In genomic region chr6:3063340-3063732, GRCh38 we compare ENCODE assay signal across 7 cellular contexts. TPM values are rescaled to one million over a fixed set of nuclear protein-coding genes. Genes with fewer than 3 reads are reported as not detected.
DNase-seq lines count a peak whose midpoint lies in the region; TF ChIP-seq lines count a peak whose summit lies in the region.
"Not testable (repeated sequence)": the region's sequence is repeated elsewhere in the genome, so short reads cannot be mapped to it uniquely, and the experiment has no call there.

No MANE protein-coding gene starts in this region.

- intact Hi-C loops in activated CD4-positive, alpha-beta T cell treated with anti-CD3 and anti-CD28 coated beads, Interleukin-2, amount 10 ng/mL, durations not matched to agents 24 days and 14 days (cut with micrococcal nuclease); breast epithelium (cut with DNase I; ENCODE audit: low total_unique reads): not testable (repeated sequence)
- intact Hi-C loops in sigmoid colon (cut with DNase I), result loop anchor here (5.0 kb wide), 1 partner anchor 216 kb away; no protein-coding TSS in a partner anchor

- H3K4me2 ChIP-seq in DOHH2 (ENCODE audit: low read length) (peak overlapping the region; percentile 86), MM.1S (ENCODE audit: low read depth, low read length) (peak overlapping the region; percentile 92; the same call in 1 of the 2 replicates)

- H3K9me3 ChIP-seq in DOHH2 (ENCODE audit: control insufficient read depth, insufficient read depth, low read length); MM.1S (replicated peaks; ENCODE audit: insufficient read depth, low read length); breast epithelium; sigmoid colon: not testable (repeated sequence)

- DNase-seq in MM.1S; activated CD4-positive, alpha-beta T cell treated with anti-CD3 and anti-CD28 coated beads, Interleukin-2, amount 10 ng/mL, durations not matched to agents 24 days and 14 days; breast epithelium (ENCODE audit: low spot score in 2 of 2); foreskin fibroblast; mesothelial cell of epicardium (ENCODE audit: low spot score in 2 of 2, unreplicated experiment in 2 of 2): not testable (repeated sequence)
- DNase-seq in sigmoid colon, result peak; percentile 70

- 2 to 4% methylated on average over 17 of the region's 19 CpGs for WGBS in sigmoid colon, 2 donors

- H3K4me3 ChIP-seq in DOHH2 (ENCODE audit: low read length) (peak overlapping the region; percentile 91), MM.1S (ENCODE audit: low read length) (peak overlapping the region; percentile 90), breast epithelium (peak overlapping the region; percentile 73 to 85 (median 76)), foreskin fibroblast (ENCODE audit: low read depth in 1 of 2, low read length in 2 of 2) (peak overlapping the region; percentile 76 to 85), sigmoid colon (peak overlapping the region; percentile 60 to 80 (median 76))

- TF ChIP-seq EP300 in sigmoid colon (IDR thresholded peaks at IDR 0.05), result not testable (repeated sequence)

- not testable (repeated sequence) for H3K36me3 Mint-ChIP-seq in activated CD4-positive, alpha-beta T cell treated with anti-CD3 and anti-CD28 coated beads, Interleukin-2, amount 10 ng/mL, durations not matched to agents 24 days and 14 days (ENCODE audit: low read depth); mesothelial cell of epicardium

- H3K4me1 ChIP-seq in DOHH2 (ENCODE audit: control insufficient read depth, low read length) (peaks cover 58% of the 10 kb centered on the region), sigmoid colon (peaks cover 0 to 18% (median 14%) of the 10 kb centered on the region in 4 donors)
- not testable (repeated sequence) for H3K4me1 ChIP-seq in MM.1S (ENCODE audit: low read length); breast epithelium

- H3K27me3 Mint-ChIP-seq in activated CD4-positive, alpha-beta T cell treated with anti-CD3 and anti-CD28 coated beads, Interleukin-2, amount 10 ng/mL, durations not matched to agents 24 days and 14 days; mesothelial cell of epicardium (ENCODE audit: low read depth): not testable (repeated sequence)

- H3K36me3 ChIP-seq in DOHH2 (ENCODE audit: control insufficient read depth, low read length); MM.1S (replicated peaks; ENCODE audit: insufficient read depth, low read length); breast epithelium; sigmoid colon: not testable (repeated sequence)

- H3K27ac Mint-ChIP-seq in activated CD4-positive, alpha-beta T cell treated with anti-CD3 and anti-CD28 coated beads, Interleukin-2, amount 10 ng/mL, durations not matched to agents 24 days and 14 days, result peak overlapping the region; percentile 75
- not testable (repeated sequence) for H3K27ac Mint-ChIP-seq in mesothelial cell of epicardium

- H4K20me1 ChIP-seq in DOHH2 (ENCODE audit: control insufficient read depth, insufficient read depth, low read depth, low read length); MM.1S (ENCODE audit: insufficient read depth, low read length): not testable (repeated sequence)

- H3K79me2 ChIP-seq in DOHH2 (ENCODE audit: control insufficient read depth, low read length), result peaks cover 37% of the 10 kb centered on the region
- H3K79me2 ChIP-seq in MM.1S (ENCODE audit: low read length), result peaks cover 11% of the 10 kb centered on the region; the same call in 1 of the 2 replicates

- peaks cover 39% of the 10 kb centered on the region for H3K4me1 Mint-ChIP-seq in activated CD4-positive, alpha-beta T cell treated with anti-CD3 and anti-CD28 coated beads, Interleukin-2, amount 10 ng/mL, durations not matched to agents 24 days and 14 days
- peaks cover 11% of the 10 kb centered on the region for H3K4me1 Mint-ChIP-seq in mesothelial cell of epicardium

- H3K4me3 Mint-ChIP-seq in activated CD4-positive, alpha-beta T cell treated with anti-CD3 and anti-CD28 coated beads, Interleukin-2, amount 10 ng/mL, durations not matched to agents 24 days and 14 days, result peak overlapping the region; percentile 88
- H3K4me3 Mint-ChIP-seq in mesothelial cell of epicardium, result peak overlapping the region; percentile 82

- TF ChIP-seq CTCF in DOHH2 (IDR thresholded peaks at IDR 0.05; ENCODE audit: low read depth, low read length, poor library complexity, severe bottlenecking); MM.1S (IDR thresholded peaks at IDR 0.05; ENCODE audit: low read length); breast epithelium (IDR thresholded peaks at IDR 0.05); foreskin fibroblast (IDR thresholded peaks at IDR 0.05; ENCODE audit: low read depth, low read length); mesothelial cell of epicardium (IDR thresholded peaks at IDR 0.05; ENCODE audit: unreplicated experiment); sigmoid colon (IDR thresholded peaks at IDR 0.05): not testable (repeated sequence)

- H3K9me2 ChIP-seq in DOHH2 (replicated peaks; ENCODE audit: control insufficient read depth, low read length); MM.1S (replicated peaks; ENCODE audit: insufficient read depth, low read length): not testable (repeated sequence)

- not testable (repeated sequence) for TF ChIP-seq POLR2A in breast epithelium (IDR thresholded peaks at IDR 0.05); sigmoid colon (IDR thresholded peaks at IDR 0.05)

- H3K27ac ChIP-seq in DOHH2 (ENCODE audit: low read depth, low read length); MM.1S (ENCODE audit: low read length): not testable (repeated sequence)
- H3K27ac ChIP-seq in breast epithelium, result peak overlapping the region; percentile 91 to 97
- H3K27ac ChIP-seq in sigmoid colon, result peak overlapping the region; percentile 90 to 96 (median 94)

- not testable (repeated sequence) for H3K9me3 Mint-ChIP-seq in activated CD4-positive, alpha-beta T cell treated with anti-CD3 and anti-CD28 coated beads, Interleukin-2, amount 10 ng/mL, durations not matched to agents 24 days and 14 days; mesothelial cell of epicardium

- H2AFZ ChIP-seq in MM.1S (ENCODE audit: low read length), result peak overlapping the region; percentile 91; the same call in 1 of the 2 replicates

- H3K27me3 ChIP-seq in DOHH2 (ENCODE audit: control insufficient read depth, low read length); MM.1S (replicated peaks; ENCODE audit: insufficient read depth, low read length); breast epithelium; sigmoid colon: not testable (repeated sequence)

- H3F3A ChIP-seq in DOHH2 (ENCODE audit: control insufficient read depth, insufficient read depth), result peaks cover 36% of the 10 kb centered on the region
- H3F3A ChIP-seq in MM.1S (ENCODE audit: insufficient read depth, low read length), result not testable (repeated sequence)

- peak overlapping the region; percentile 75; the same call in 1 of the 2 replicates for H3K9ac ChIP-seq in MM.1S (ENCODE audit: low read length)

RNA-seq across cellular contexts. Expression of gene RIPK1, which starts 5.0 kb away (rescaled TPM):
- 17.0 and 17.9 TPM in 2 replicates for total RNA-seq in activated CD4-positive, alpha-beta T cell treated with anti-CD3 and anti-CD28 coated beads, Interleukin-2, amount 10 ng/mL, durations not matched to agents 24 days and 14 days
- total RNA-seq in breast epithelium (10 to 100 TPM; 23.8 to 38.9 (median 26.2) TPM), mesothelial cell of epicardium (17.5 to 18.4 TPM (median 17.6 TPM) in 3 replicates), sigmoid colon (10 to 100 TPM; 19.7 to 27.3 (median 22.7) TPM)
- 10 to 100 TPM; 20.4 to 23.8 (median 20.7) TPM for polyA plus RNA-seq in sigmoid colon

RNA-seq across cellular contexts. Expression of gene BPHL, which starts 55.2 kb away (rescaled TPM):
- total RNA-seq in activated CD4-positive, alpha-beta T cell treated with anti-CD3 and anti-CD28 coated beads, Interleukin-2, amount 10 ng/mL, durations not matched to agents 24 days and 14 days, result 6.8 and 7.7 TPM in 2 replicates
- total RNA-seq in breast epithelium, result 10 to 100 TPM; 15.4 to 19.4 (median 19.3) TPM
- 41.5 to 49.2 TPM (median 43.8 TPM) in 3 replicates for total RNA-seq in mesothelial cell of epicardium
- total RNA-seq in sigmoid colon, result 10 to 100 TPM in 2 of 4 donors, 1 to 10 TPM in 2; 8.6 to 11.1 (median 10.5) TPM
- 10 to 100 TPM; 10.1 to 28.9 (median 20.4) TPM for polyA plus RNA-seq in sigmoid colon
